Comparison of ENCODE assay signal across 1 cellular context in the genomic region with DNA sequence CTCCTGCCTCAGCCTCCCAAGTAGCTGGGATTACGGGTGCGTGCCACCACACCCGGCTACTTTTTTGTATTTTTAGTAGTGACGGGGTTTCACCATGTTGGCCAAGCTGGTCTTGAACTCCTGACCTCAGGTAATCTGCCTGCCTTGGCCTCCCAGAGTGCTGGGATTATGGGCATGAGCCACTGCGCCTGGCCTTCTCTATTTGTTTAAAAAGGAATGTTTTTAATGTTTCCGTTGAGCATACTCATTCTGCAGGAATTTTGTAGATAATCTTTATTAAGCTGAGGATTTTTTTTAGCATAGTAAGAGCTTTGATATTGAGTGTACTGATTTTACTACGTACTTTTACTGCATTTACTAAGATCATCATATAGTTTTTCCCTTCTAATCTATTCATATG. TPM values are rescaled to one million over a fixed set of nuclear protein-coding genes. Genes with fewer than 3 reads are reported as not detected.
"Had no signal": no experiment of that assay in that cellular context is flagged by ENCODE, and none has a peak within 500 bp of the region (broad histone marks: within the 10 kb centered on the region; RNA-seq: fewer than 3 reads in every experiment).

No MANE protein-coding gene starts in this region.

RNA-seq across cellular contexts. Expression of gene SYNGR1, which starts 10.0 kb away (rescaled TPM):
- total RNA-seq: activated T-helper 17 cell treated with anti-CD3 and anti-CD28 coated beads, Interleukin-2, amount 50 U/mL, for 72 hours had no signal
